ENCODE assay signal across 8 cellular contexts in the genomic region with DNA sequence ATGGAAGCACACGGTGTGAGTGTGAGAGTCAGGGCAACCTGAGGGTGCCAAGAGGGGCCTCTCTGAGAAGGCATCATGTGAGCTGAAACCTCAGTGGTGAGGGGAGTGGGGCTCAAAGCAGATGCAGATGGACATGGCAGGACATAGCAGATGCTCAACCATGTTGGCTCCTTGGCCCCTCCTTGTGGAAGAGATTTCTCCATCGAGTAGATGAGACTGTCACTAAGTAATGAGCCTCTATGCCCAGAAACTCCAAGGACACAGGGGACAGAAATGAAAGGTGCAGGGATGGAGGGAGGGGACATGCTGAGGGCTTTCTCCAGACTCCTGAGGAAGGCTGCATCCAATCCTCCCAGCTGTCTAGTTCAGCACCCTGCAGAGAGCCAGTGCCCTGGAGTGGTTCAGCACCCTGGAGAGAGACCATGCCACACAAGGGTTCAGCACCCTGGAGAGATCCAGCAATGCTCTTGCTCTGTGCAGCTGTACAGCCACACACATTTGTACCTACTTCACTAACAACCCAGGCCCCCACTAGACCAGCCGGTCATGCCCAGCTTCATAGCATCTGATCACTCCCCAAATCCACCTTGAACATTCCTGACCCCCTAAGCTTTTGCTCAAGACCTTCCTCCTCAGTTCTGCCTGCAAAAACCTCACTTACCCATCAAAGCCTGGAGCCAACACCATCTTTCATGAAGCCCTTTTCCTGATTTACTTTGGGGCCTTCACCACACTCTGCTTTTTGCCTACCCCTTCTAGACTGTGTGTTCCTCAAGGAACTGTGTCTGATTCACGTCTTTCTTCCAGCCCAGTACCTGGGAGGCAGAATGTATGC.
DNase-seq lines count a peak whose midpoint lies in the region; FAIRE-seq and TF ChIP-seq lines count a peak whose summit lies in the region.
"Had no signal": no experiment of that assay in that cellular context is flagged by ENCODE, and none has a peak within 500 bp of the region (broad histone marks: within the 10 kb centered on the region; RNA-seq: fewer than 3 reads in every experiment).

No MANE protein-coding gene starts in this region.

- no peak overlapping the region for H3K27ac ChIP-seq in GM23248
- H3K27ac ChIP-seq in astrocyte (ENCODE audit: low read depth, low read length): no peak overlapping the region

- no peaks in the 10 kb centered on the region for H3F3A ChIP-seq in GM23248 (ENCODE audit: insufficient read depth)

- H3K9me3 ChIP-seq in GM23248 (ENCODE audit: low read depth): no peaks in the 10 kb centered on the region
- H3K9me3 ChIP-seq in astrocyte (ENCODE audit: insufficient read depth, low read depth, low read length): no peaks in the 10 kb centered on the region

- no peaks in the 10 kb centered on the region for H3K79me2 ChIP-seq in GM23248 (ENCODE audit: insufficient read depth)
- no peaks in the 10 kb centered on the region for H3K79me2 ChIP-seq in astrocyte (ENCODE audit: insufficient read depth, low read length)

- no peaks in the 10 kb centered on the region for H3K36me3 Mint-ChIP-seq in astrocyte (ENCODE audit: low read depth, unreplicated experiment)

- H2AFZ ChIP-seq in GM23248: no peak overlapping the region
- H2AFZ ChIP-seq in astrocyte (ENCODE audit: low read depth, low read length): no peak overlapping the region

- in situ Hi-C loops in GM23248 (cut with MboI): no loop called here

- TF ChIP-seq CTCF in astrocyte (IDR thresholded peaks at IDR 0.05; ENCODE audit: insufficient read depth, low read depth, low read length): no peak

- no peaks in the 10 kb centered on the region for H3K4me1 Mint-ChIP-seq in astrocyte (ENCODE audit: low read depth, unreplicated experiment)
- H3K4me1 Mint-ChIP-seq: T-helper 17 cell had no signal

- no peak for FAIRE-seq in astrocyte (lab: Jason Lieb, UNC)

- H3K9me2 ChIP-seq in GM23248 (ENCODE audit: insufficient read depth): no peaks in the 10 kb centered on the region

- H3K4me3 Mint-ChIP-seq in astrocyte (ENCODE audit: unreplicated experiment): no peak overlapping the region
- H3K4me3 Mint-ChIP-seq: T-helper 17 cell had no signal

- DNase-seq in GM23248: peak; percentile 76
- peak; percentile 13 to 50 for DNase-seq in NOMO-1 (lab: John Stamatoyannopoulos, UW; ENCODE audit: unreplicated experiment in 2 of 2)
- peak; percentile 56 for DNase-seq in astrocyte (ENCODE audit: low read depth)
- peak; percentile 66 for DNase-seq in kidney glomerular epithelial cell (lab: John Stamatoyannopoulos, UW)
- DNase-seq in stimulated activated CD8-positive, alpha-beta memory T cell treated with anti-CD3 and anti-CD28 coated beads, Interleukin-4, amount 100 ng/mL, for 48 hours: peak; percentile 70
- no peak for DNase-seq in NCI-H128 (lab: John Stamatoyannopoulos, UW; ENCODE audit: unreplicated experiment)
- no peak for DNase-seq in NCI-H748 treated with DMSO at 0.1 percent for 48 hours (lab: John Stamatoyannopoulos, UW)

- H3K27ac Mint-ChIP-seq in astrocyte (ENCODE audit: unreplicated experiment): no peak overlapping the region
- H3K27ac Mint-ChIP-seq: T-helper 17 cell had no signal

- H3K4me2 ChIP-seq in GM23248 (ENCODE audit: unreplicated experiment) (no peak overlapping the region), astrocyte (ENCODE audit: low read length) (no peak overlapping the region)

- H4K20me1 ChIP-seq in GM23248 (ENCODE audit: insufficient read depth) (no peaks in the 10 kb centered on the region), astrocyte (ENCODE audit: insufficient read depth, low read length) (no peaks in the 10 kb centered on the region)

- WGBS in GM23248 (ENCODE audit: low coverage in 1 of 2, low lambda C conversion rate in 2 of 2, missing lambda C conversion rate in 2 of 2), 2 experiments: 30 to 32% methylated on average over 4 of the region's 4 CpGs

- peaks cover 5% of the 10 kb centered on the region for H3K9me3 Mint-ChIP-seq in astrocyte (ENCODE audit: unreplicated experiment)

- no peaks in the 10 kb centered on the region for H3K4me1 ChIP-seq in GM23248 (ENCODE audit: insufficient read depth)
- H3K4me1 ChIP-seq in astrocyte (ENCODE audit: insufficient read depth, low read length): no peaks in the 10 kb centered on the region

- H3K36me3 ChIP-seq in GM23248 (ENCODE audit: low read depth): no peaks in the 10 kb centered on the region
- H3K36me3 ChIP-seq in astrocyte (ENCODE audit: insufficient read depth, low read length): no peaks in the 10 kb centered on the region

- H3K27me3 ChIP-seq in GM23248 (replicated peaks; ENCODE audit: insufficient read depth): no peaks in the 10 kb centered on the region
- H3K27me3 ChIP-seq in astrocyte (ENCODE audit: insufficient read depth, low read length): no peaks in the 10 kb centered on the region

- H3K27me3 Mint-ChIP-seq in astrocyte (ENCODE audit: low read depth, unreplicated experiment): peaks cover 61% of the 10 kb centered on the region

- no peak overlapping the region for H3K4me3 ChIP-seq in GM23248
- H3K4me3 ChIP-seq in astrocyte (ENCODE audit: insufficient read depth, low read depth, low read length): no peak overlapping the region

- H3K9ac ChIP-seq in GM23248 (no peak overlapping the region), astrocyte (ENCODE audit: low read length) (no peak overlapping the region)

Comparison
In these comparisons a context has a peak if more than half of its experiments do, and no peak if none do; other contexts are left out.
1. DNase-seq: peak in GM23248 (single experiment), NOMO-1 (2 of 2), astrocyte (single experiment), kidney glomerular epithelial cell (single experiment) and stimulated activated CD8-positive, alpha-beta memory T cell treated with anti-CD3 and anti-CD28 coated beads, Interleukin-4, amount 100 ng/mL, for 48 hours (single experiment); none in NCI-H128 (single experiment) and NCI-H748 treated with DMSO at 0.1 percent for 48 hours (single experiment).